Comparison of ENCODE assay signal across 20 cellular contexts in genomic region chr9:124041817-124042116, GRCh38. TPM values are rescaled to one million over a fixed set of nuclear protein-coding genes. Genes with fewer than 3 reads are reported as not detected.
DNase-seq lines count a peak whose midpoint lies in the region; ATAC-seq and TF ChIP-seq lines count a peak whose summit lies in the region.
"Had no signal": no experiment of that assay in that cellular context is flagged by ENCODE, and none has a peak within 500 bp of the region (broad histone marks: within the 10 kb centered on the region; RNA-seq: fewer than 3 reads in every experiment).

No MANE protein-coding gene starts in this region.

- no peak overlapping the region for H3K27ac Mint-ChIP-seq in GM23338
- H3K27ac Mint-ChIP-seq in brain = peak overlapping the region in 3 of 5 experiments; percentile 28 to 55 (median 33)
- no peak overlapping the region for H3K27ac Mint-ChIP-seq in nephron progenitor cell

- in situ Hi-C loops in gastrocnemius medialis (cut with MboI; ENCODE audit: low sequenced_read_pairs in 4 of 4) = loop anchor here in 3 of 4 donors (5.0 to 25.0 kb wide), 4 partner anchors 304 to 504 kb away; no protein-coding TSS in a partner anchor

- no peak for TF ChIP-seq EP300 in suprapubic skin (IDR thresholded peaks at IDR 0.05)

- H3K36me3 Mint-ChIP-seq in GM23338 (ENCODE audit: low read depth) (no peaks in the 10 kb centered on the region), brain (no peaks in the 10 kb centered on the region), nephron progenitor cell (ENCODE audit: low read depth) (no peaks in the 10 kb centered on the region)

- peak; percentile 17 for DNase-seq in NCI-H748 (lab: John Stamatoyannopoulos, UW; ENCODE audit: unreplicated experiment)
- no peak for DNase-seq in NCI-H748 treated with DMSO at 0.1 percent for 48 hours (lab: John Stamatoyannopoulos, UW)
- DNase-seq in GM23338 (ENCODE audit: low spot score) = no peak
- DNase-seq in nephron progenitor cell = no peak
- DNase-seq in gastrocnemius medialis = no peak
- no peak for DNase-seq in suprapubic skin (ENCODE audit: low spot score in 2 of 2)
- no peak for DNase-seq in globus pallidus (ENCODE audit: low spot score)
- DNase-seq: activated CD4-positive, alpha-beta T cell treated with anti-CD3 and anti-CD28 coated beads for 4 hours; cerebellar nuclear complex; KBM-7; NCI-H1048; Peyer's patch; stimulated activated CD4-positive, alpha-beta T cell treated with anti-CD3 and anti-CD28 coated beads, Interleukin-12 subunit alpha, Interleukin-12 subunit beta, amount 100 ng/mL, for 4 hours; T1000; thyroid gland had no signal

- WGBS in suprapubic skin = 57% methylated on average over 4 of the region's 4 CpGs

- H3K4me3 Mint-ChIP-seq in GM23338 (peak overlapping the region; percentile 68; the same call in 2 of the 3 replicates), brain (peak overlapping the region; percentile 7 to 53 (median 22)), nephron progenitor cell (peak overlapping the region; percentile 34)
- H3K4me3 Mint-ChIP-seq: neural crest cell had no signal

- H3K9me3 ChIP-seq in gastrocnemius medialis (no peaks in the 10 kb centered on the region), suprapubic skin (no peaks in the 10 kb centered on the region)
- H3K9me3 ChIP-seq: ascending aorta, Peyer's patch, thyroid gland had no signal

- H3K9me3 Mint-ChIP-seq in GM23338 = no peaks in the 10 kb centered on the region
- peaks cover 0 to 4% (median 0%) of the 10 kb centered on the region in 5 experiments for H3K9me3 Mint-ChIP-seq in brain
- H3K9me3 Mint-ChIP-seq in nephron progenitor cell = no peaks in the 10 kb centered on the region
- H3K9me3 Mint-ChIP-seq: neural crest cell had no signal

- H2AFZ ChIP-seq in GM23338 = no peak overlapping the region

- no peak for TF ChIP-seq POLR2A in gastrocnemius medialis (IDR thresholded peaks at IDR 0.05)
- TF ChIP-seq POLR2A in suprapubic skin (IDR thresholded peaks at IDR 0.05) = no peak

- no peaks in the 10 kb centered on the region for H3K79me2 ChIP-seq in GM23338 (replicated peaks; ENCODE audit: insufficient read depth)

- H3K36me3 ChIP-seq in GM23338 (ENCODE audit: insufficient read depth) (no peaks in the 10 kb centered on the region), gastrocnemius medialis (no peaks in the 10 kb centered on the region), suprapubic skin (no peaks in the 10 kb centered on the region)
- H3K36me3 ChIP-seq: ascending aorta, Peyer's patch, thyroid gland had no signal

- ATAC-seq in GM23338 (no peak), gastrocnemius medialis (no peak)

- no peak overlapping the region for H3K4me2 ChIP-seq in GM23338

- H3K4me1 Mint-ChIP-seq in GM23338 (peaks cover 8% of the 10 kb centered on the region), brain (peaks cover 6% of the 10 kb centered on the region), nephron progenitor cell (peaks cover 6% of the 10 kb centered on the region)

- H3K27me3 ChIP-seq in GM23338 (ENCODE audit: insufficient read depth) (peaks cover 80% of the 10 kb centered on the region), gastrocnemius medialis (peaks cover 13 to 52% (median 33%) of the 10 kb centered on the region in 3 donors), suprapubic skin (peaks cover 68% of the 10 kb centered on the region)

- H3K4me1 ChIP-seq in GM23338 (ENCODE audit: insufficient read depth) (peaks cover 11% of the 10 kb centered on the region; the same call in 1 of the 2 replicates), gastrocnemius medialis (peaks cover 6 to 21% of the 10 kb centered on the region in 2 donors), suprapubic skin (peaks cover 38% of the 10 kb centered on the region)

- no peaks in the 10 kb centered on the region for H3K9me2 ChIP-seq in GM23338 (ENCODE audit: insufficient read depth)

- H3K4me3 ChIP-seq in GM23338 (no peak overlapping the region), gastrocnemius medialis (no peak overlapping the region), suprapubic skin (no peak overlapping the region)

- H3K27ac ChIP-seq in GM23338 (ENCODE audit: low read depth) (no peak overlapping the region), gastrocnemius medialis (no peak overlapping the region), suprapubic skin (no peak overlapping the region)
- H3K27ac ChIP-seq: ascending aorta, GM23248, thyroid gland had no signal

- intact Hi-C loops in gastrocnemius medialis (cut with DNase I; ENCODE audit: low total_unique reads) = loop anchor here (1.0 to 10.0 kb wide), 2 partner anchors 497 to 637 kb away; no protein-coding TSS in a partner anchor

- H4K20me1 ChIP-seq in GM23338 (replicated peaks; ENCODE audit: insufficient read depth) = no peaks in the 10 kb centered on the region

- TF ChIP-seq CTCF in GM23338 (conservative IDR thresholded peaks at IDR 0.05; ENCODE audit: low read depth in 2 of 2) (no peak), brain (conservative IDR thresholded peaks at IDR 0.05) (no peak), nephron progenitor cell (IDR thresholded peaks at IDR 0.05) (no peak), gastrocnemius medialis (IDR thresholded peaks at IDR 0.05 in 4 of 5, conservative IDR thresholded peaks at IDR 0.05 in 1 of 5) (no peak), suprapubic skin (IDR thresholded peaks at IDR 0.05) (no peak)

- H3K27me3 Mint-ChIP-seq in GM23338 (ENCODE audit: insufficient read depth, low read depth, poor library complexity) = peaks cover 62% of the 10 kb centered on the region
- H3K27me3 Mint-ChIP-seq in brain = peaks cover 35% of the 10 kb centered on the region
- peaks cover 77% of the 10 kb centered on the region for H3K27me3 Mint-ChIP-seq in nephron progenitor cell (ENCODE audit: low read depth, poor library complexity)

- no peaks in the 10 kb centered on the region; the same call in 1 of the 2 replicates for H3F3A ChIP-seq in GM23338 (replicated peaks; ENCODE audit: low read depth)

TF ChIP-seq in GM23338, 12 proteins besides CTCF, POLR2A, EP300 and RAD21:
- TF ChIP-seq ETS1 (IDR thresholded peaks at IDR 0.05) = no peak

RNA-seq across cellular contexts. Expression of gene LHX2, which starts 30.2 kb away (rescaled TPM):
- total RNA-seq in GM23338 (2014; rRNA removed; shearing (Covaris generic)) = 0.19 and 1.7 TPM in 2 replicates
- polyA plus RNA-seq in GM23338 (2016; fragmentation: Nextera tagmentation; extraction: Ambion mirVana) (0.45 TPM in 1 of 2 replicates, not detected in the other), brain (ENCODE audit: insufficient read depth, low read depth, low replicate concordance) (283 TPM)
- total RNA-seq in gastrocnemius medialis (not detected), suprapubic skin (10 to 100 TPM in 3 of 4 donors, 1 to 10 TPM in 1; 1.7 to 20.6 (median 11.6) TPM)
- total RNA-seq: ascending aorta, GM23248, lung microvascular endothelial cell, Peyer's patch, thyroid gland had no signal
- polyA plus RNA-seq: GM23248 had no signal

Comparison
In these comparisons a context has a peak if more than half of its experiments do, and no peak if none do; other contexts are left out.
1. H3K27ac Mint-ChIP-seq: peak in brain (3 of 5); none in GM23338 (single experiment) and nephron progenitor cell (single experiment).
2. Peak in every context shown above with its lines, with median percentiles within 50 percentile points of each other: H3K4me3 Mint-ChIP-seq.